Comparison of ENCODE assay signal across 17 cellular contexts in genomic region chr6:16355699-16356481, GRCh38.
DNase-seq lines count a peak whose midpoint lies in the region; ATAC-seq and TF ChIP-seq lines count a peak whose summit lies in the region.
"Had no signal": no experiment of that assay in that cellular context is flagged by ENCODE, and none has a peak within 500 bp of the region (broad histone marks: within the 10 kb centered on the region; RNA-seq: fewer than 3 reads in every experiment).

No MANE protein-coding gene starts in this region.

- H3K9me3 ChIP-seq in SJCRH30 (replicated peaks) (no peaks in the 10 kb centered on the region), esophagus (ENCODE audit: control insufficient read depth in 2 of 2, insufficient read depth in 1 of 2, low read depth in 1 of 2, low read length in 1 of 2) (no peaks in the 10 kb centered on the region), gastrocnemius medialis (no peaks in the 10 kb centered on the region)
- H3K9me3 ChIP-seq: HAP-1, spleen, thoracic aorta had no signal

- 46 to 74% methylated on average over 16 of the region's 16 CpGs for WGBS in esophagus, 2 donors

- in situ Hi-C loops in gastrocnemius medialis (cut with MboI; ENCODE audit: low sequenced_read_pairs in 4 of 4): no loop called here

- no peaks in the 10 kb centered on the region for H3K27me3 Mint-ChIP-seq in type B pancreatic cell

- H3K36me3 ChIP-seq in SJCRH30: no peaks in the 10 kb centered on the region
- no peaks in the 10 kb centered on the region for H3K36me3 ChIP-seq in esophagus (ENCODE audit: control insufficient read depth in 2 of 2, insufficient read depth in 2 of 2, low read length in 1 of 2)
- H3K36me3 ChIP-seq in gastrocnemius medialis: no peaks in the 10 kb centered on the region
- H3K36me3 ChIP-seq: HAP-1, spleen, thoracic aorta had no signal

- H3K4me1 ChIP-seq in SJCRH30 (peaks cover 8% of the 10 kb centered on the region), esophagus (ENCODE audit: control insufficient read depth in 2 of 2, insufficient read depth in 2 of 2, low read length in 1 of 2) (peaks cover 0 to 5% of the 10 kb centered on the region in 2 donors), gastrocnemius medialis (peaks cover 23 to 28% of the 10 kb centered on the region in 2 donors)
- H3K4me1 ChIP-seq: HAP-1, spleen had no signal

- peak overlapping the region; percentile 39 for H3K4me3 ChIP-seq in SJCRH30
- H3K4me3 ChIP-seq in esophagus (ENCODE audit: low read depth in 1 of 2, low read length in 2 of 2): no peak overlapping the region
- no peak overlapping the region for H3K4me3 ChIP-seq in gastrocnemius medialis
- H3K4me3 ChIP-seq: HAP-1, spleen, thoracic aorta had no signal

- no peaks in the 10 kb centered on the region for H3K27me3 ChIP-seq in SJCRH30
- no peaks in the 10 kb centered on the region for H3K27me3 ChIP-seq in esophagus (ENCODE audit: control insufficient read depth in 1 of 2, insufficient read depth in 2 of 2, low read length in 2 of 2)
- H3K27me3 ChIP-seq in gastrocnemius medialis: no peaks in the 10 kb centered on the region
- H3K27me3 ChIP-seq: spleen had no signal

- ATAC-seq in gastrocnemius medialis (peak; percentile 57 to 83), GM18861 (IDR thresholded peaks at IDR 0.05; ENCODE audit: unreplicated experiment) (no peak)

- peak overlapping the region; percentile 13; the same call in 1 of the 2 replicates for H3K27ac ChIP-seq in SJCRH30
- H3K27ac ChIP-seq in esophagus (ENCODE audit: low read depth in 2 of 2, low read length in 1 of 2): peak overlapping the region; percentile 20 to 75
- H3K27ac ChIP-seq in gastrocnemius medialis: peak overlapping the region in 3 of 4 donors; percentile 13 to 36 (median 22)
- H3K27ac ChIP-seq: 22Rv1, spleen had no signal

- peaks cover 26% of the 10 kb centered on the region for H3K4me1 Mint-ChIP-seq in type B pancreatic cell (ENCODE audit: unreplicated experiment)

- no peak overlapping the region for H3K4me3 Mint-ChIP-seq in type B pancreatic cell

- no peaks in the 10 kb centered on the region for H3K9me3 Mint-ChIP-seq in type B pancreatic cell

- TF ChIP-seq CTCF in gastrocnemius medialis (IDR thresholded peaks at IDR 0.05 in 4 of 5, conservative IDR thresholded peaks at IDR 0.05 in 1 of 5) (no peak), type B pancreatic cell (conservative IDR thresholded peaks at IDR 0.05) (no peak)

- intact Hi-C loops in gastrocnemius medialis (cut with DNase I; ENCODE audit: low total_unique reads): no loop called here

- no peak overlapping the region for H3K27ac Mint-ChIP-seq in type B pancreatic cell

- peak; percentile 18 for DNase-seq in DMS 273 (lab: John Stamatoyannopoulos, UW; ENCODE audit: unreplicated experiment)
- no peak for DNase-seq in DMS 273 treated with DMSO at 0.1 percent for 48 hours (lab: John Stamatoyannopoulos, UW)
- DNase-seq in SJCRH30: peak; percentile 9 to 19
- peak; percentile 14 to 63 for DNase-seq in gastrocnemius medialis
- DNase-seq in type B pancreatic cell (ENCODE audit: extremely low spot score, unreplicated experiment): no peak
- no peak for DNase-seq in NCI-H2081 (lab: John Stamatoyannopoulos, UW)
- DNase-seq: Calu3; effector CD4-positive, alpha-beta T cell; hippocampal formation; NCI-H1417; spleen; T1000 had no signal

- TF ChIP-seq POLR2A in gastrocnemius medialis (IDR thresholded peaks at IDR 0.05): no peak

- peaks cover 6% of the 10 kb centered on the region for H3K36me3 Mint-ChIP-seq in type B pancreatic cell

Comparison
In these comparisons a context has a peak if more than half of its experiments do, and no peak if none do; other contexts are left out.
1. DNase-seq: peak in DMS 273 (single experiment), SJCRH30 (2 of 2) and gastrocnemius medialis (2 of 2); none in DMS 273 treated with DMSO at 0.1 percent for 48 hours (single experiment), type B pancreatic cell (single experiment) and NCI-H2081 (0 of 2).
2. Peak in every context shown above with its lines, with median percentiles within 50 percentile points of each other: H3K27ac ChIP-seq.